1 cellular context compared by ENCODE assay signal in the genomic region with DNA sequence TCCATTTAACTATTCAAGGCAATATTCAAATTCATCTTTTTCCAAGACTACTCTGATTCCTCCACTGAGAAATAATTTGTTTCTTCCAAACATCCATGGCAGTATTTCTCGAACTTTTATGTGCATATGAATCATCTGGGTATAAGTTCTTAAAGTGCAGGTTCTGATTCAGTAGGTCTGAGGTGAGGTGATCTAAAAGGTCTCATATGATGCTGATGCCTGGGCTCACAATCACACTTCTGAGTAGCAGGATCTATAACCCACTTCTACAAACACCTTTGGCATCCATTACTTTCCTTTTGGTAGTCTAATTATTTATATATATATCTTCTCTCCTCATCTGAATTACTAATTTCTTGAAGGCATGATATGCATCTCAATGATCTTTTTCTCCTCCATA.
TF ChIP-seq lines count a peak whose summit lies in the region.

No MANE protein-coding gene starts in this region.

TF ChIP-seq in GM12878, 131 proteins besides CTCF, POLR2A, EP300 and RAD21:
- no peak for TF ChIP-seq FOXK2 (IDR thresholded peaks at IDR 0.05)
- TF ChIP-seq RCOR1 (conservative IDR thresholded peaks at IDR 0.05; ENCODE audit: low read depth, low read length) = no peak
- no peak for TF ChIP-seq SMAD5 (IDR thresholded peaks at IDR 0.05; ENCODE audit: low read depth)
- TF ChIP-seq JUNB (IDR thresholded peaks at IDR 0.05) = no peak
- TF ChIP-seq KAT2A (conservative IDR thresholded peaks at IDR 0.05; ENCODE audit: control insufficient read depth, low read depth, low read length) = no peak
- no peak for TF ChIP-seq YBX1 (IDR thresholded peaks at IDR 0.05)
- no peak for TF ChIP-seq SMC3 (IDR thresholded peaks at IDR 0.05; ENCODE audit: borderline replicate concordance, low read length)
